ENCODE assay signal across 9 cellular contexts in the genomic region with DNA sequence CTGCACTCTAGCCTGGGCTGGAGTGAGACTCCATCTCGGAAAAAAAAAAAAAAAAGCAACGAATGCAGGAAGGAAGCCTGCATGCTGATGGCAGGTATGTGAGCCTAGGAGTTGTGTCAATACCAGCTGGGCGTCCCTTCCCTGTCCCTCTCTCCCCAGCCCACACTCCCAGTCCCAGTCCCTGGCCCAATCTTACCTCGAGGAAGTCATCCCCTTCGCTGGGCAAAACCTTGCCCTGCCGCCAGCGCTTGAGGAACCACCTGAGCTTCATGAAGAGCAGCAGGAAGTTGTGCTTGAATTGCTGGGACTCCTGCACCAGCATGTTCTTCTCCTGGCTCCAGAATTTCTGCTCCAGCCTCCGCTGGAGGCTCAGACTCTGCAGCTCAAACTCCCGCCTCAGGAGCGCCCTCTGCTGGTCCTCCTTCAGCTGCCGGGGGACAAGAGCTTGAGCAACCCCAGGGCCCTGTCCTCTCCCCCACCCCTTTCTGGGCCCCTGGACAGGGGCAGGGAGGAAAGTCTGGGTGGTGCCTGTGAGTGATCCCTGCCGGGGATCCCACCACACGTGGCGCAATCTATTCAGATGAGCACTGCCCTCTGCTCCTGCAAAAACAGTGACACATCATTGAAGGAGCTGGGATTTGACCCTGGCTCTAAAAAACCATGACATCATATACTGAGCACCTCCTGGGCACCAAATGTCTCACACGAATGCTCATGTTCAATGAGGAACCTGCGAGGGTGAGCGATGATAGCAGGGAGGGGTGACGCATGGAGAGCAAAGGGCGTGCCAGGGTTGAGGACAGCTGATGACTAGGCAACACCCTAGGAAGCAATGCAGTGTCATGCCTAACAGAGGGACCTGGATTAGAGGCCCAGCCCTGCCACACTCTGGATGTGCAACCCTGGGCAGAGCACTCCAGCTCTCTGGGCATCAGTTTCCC. TPM values are rescaled to one million over a fixed set of nuclear protein-coding genes. Genes with fewer than 3 reads are reported as not detected.
DNase-seq lines count a peak whose midpoint lies in the region; ATAC-seq lines count a peak whose summit lies in the region.
"Had no signal": no experiment of that assay in that cellular context is flagged by ENCODE, and none has a peak within 500 bp of the region (broad histone marks: within the 10 kb centered on the region; RNA-seq: fewer than 3 reads in every experiment).

No MANE protein-coding gene starts in this region.

- H3K4me1 Mint-ChIP-seq in memory B cell: no peaks in the 10 kb centered on the region

- no peaks in the 10 kb centered on the region for H3K9me3 Mint-ChIP-seq in memory B cell

- ATAC-seq in memory B cell (ENCODE audit: low read depth): peak; percentile 64
- no peak for ATAC-seq in GM19452 (IDR thresholded peaks at IDR 0.05; ENCODE audit: unreplicated experiment)
- ATAC-seq in HG03460 (IDR thresholded peaks at IDR 0.05; ENCODE audit: unreplicated experiment): no peak

- peak; percentile 69 for DNase-seq in ELF-1 (ENCODE audit: low read depth, low spot score)
- peak; percentile 72 for DNase-seq in MG63
- peak; percentile 88 for DNase-seq in activated CD4-positive, alpha-beta T cell treated with anti-CD3 and anti-CD28 coated beads for 48 hours
- DNase-seq in dermis blood vessel endothelial cell: peak; percentile 80
- peak; percentile 64 to 70 for DNase-seq in memory B cell (ENCODE audit: low spot score in 2 of 2)
- peak; percentile 52 for DNase-seq in stimulated activated CD8-positive, alpha-beta memory T cell treated with anti-CD3 and anti-CD28 coated beads, Interleukin-4, amount 100 ng/mL, for 24 hours (ENCODE audit: low read depth)

- peaks cover 92% of the 10 kb centered on the region for H3K36me3 ChIP-seq in MG63

- H3K36me3 Mint-ChIP-seq in memory B cell: peaks cover 14% of the 10 kb centered on the region
- H3K36me3 Mint-ChIP-seq: activated naive CD8-positive, alpha-beta T cell had no signal

- H3K27me3 Mint-ChIP-seq in memory B cell: no peaks in the 10 kb centered on the region
- H3K27me3 Mint-ChIP-seq: activated naive CD8-positive, alpha-beta T cell had no signal

- H3K4me3 ChIP-seq in MG63: no peak overlapping the region

- peak overlapping the region; percentile 31 for H3K27ac Mint-ChIP-seq in memory B cell
- H3K27ac Mint-ChIP-seq: activated naive CD8-positive, alpha-beta T cell had no signal

- no peak overlapping the region for H3K4me3 Mint-ChIP-seq in memory B cell
- H3K4me3 Mint-ChIP-seq: activated naive CD8-positive, alpha-beta T cell had no signal

- no peaks in the 10 kb centered on the region for H3K9me3 ChIP-seq in MG63

- H3K27me3 ChIP-seq in MG63: no peaks in the 10 kb centered on the region

RNA-seq across cellular contexts. Expression of a gene that starts 35.0 kb away (rescaled TPM):
- 36.0 and 52.2 TPM in 2 replicates for total RNA-seq in MG63 (2014; rRNA removed; shearing (Covaris generic); ENCODE audit: low replicate concordance)
- 24.7 and 27.0 TPM in 2 replicates for total RNA-seq in dermis blood vessel endothelial cell
